20 cellular contexts compared by ENCODE assay signal in genomic region chr14:69863083-69863482, GRCh38. TPM values are rescaled to one million over a fixed set of nuclear protein-coding genes. Genes with fewer than 3 reads are reported as not detected.
A peak's percentile ranks its signal among the peaks of the same experiment; 100 is the strongest.
DNase-seq lines count a peak whose midpoint lies in the region; TF ChIP-seq lines count a peak whose summit lies in the region.
"Had no signal": no experiment of that assay in that cellular context is flagged by ENCODE, and none has a peak within 500 bp of the region (broad histone marks: within the 10 kb centered on the region; RNA-seq: fewer than 3 reads in every experiment).

No MANE protein-coding gene starts in this region.

- peaks cover 5% of the 10 kb centered on the region for H3K27me3 Mint-ChIP-seq in osteocyte (ENCODE audit: unreplicated experiment)
- no peaks in the 10 kb centered on the region for H3K27me3 Mint-ChIP-seq in Caco-2 (ENCODE audit: insufficient read depth, unreplicated experiment)

- H3K9me3 Mint-ChIP-seq in osteocyte (ENCODE audit: unreplicated experiment) (peaks cover 7% of the 10 kb centered on the region), Caco-2 (ENCODE audit: unreplicated experiment) (peaks cover 41% of the 10 kb centered on the region)

- H3K4me1 ChIP-seq in Caco-2: peaks cover 9% of the 10 kb centered on the region
- H3K4me1 ChIP-seq: BLaER1 treated with 17β-estradiol and CSF1 and Interleukin-3, amounts not matched to agents 10 nM and 100 nM had no signal

- H3K4me1 Mint-ChIP-seq in osteocyte (ENCODE audit: unreplicated experiment) (no peaks in the 10 kb centered on the region), Caco-2 (ENCODE audit: low read depth, unreplicated experiment) (no peaks in the 10 kb centered on the region)
- H3K4me1 Mint-ChIP-seq: CD4-positive, alpha-beta memory T cell had no signal

- no peaks in the 10 kb centered on the region for H3K36me3 ChIP-seq in Caco-2 (ENCODE audit: control insufficient read depth, insufficient read depth, low read length)

- H3K4me3 ChIP-seq in fibroblast of pulmonary artery (replicated peaks; ENCODE audit: low read depth, low read length) (no peak overlapping the region), Caco-2 (ENCODE audit: low read depth, low read length) (no peak overlapping the region)
- H3K4me3 ChIP-seq: BLaER1 treated with 17β-estradiol and CSF1 and Interleukin-3, amounts not matched to agents 10 nM and 100 nM had no signal

- DNase-seq in HT1080 (ENCODE audit: low read depth) (peak; percentile 30), SW480 (ENCODE audit: low spot score) (peak; percentile 43), fibroblast of pulmonary artery (ENCODE audit: low read depth) (peak; percentile 2), osteocyte (ENCODE audit: extremely low spot score, unreplicated experiment) (peak; percentile 70), Caco-2 (no peak), NCI-H69 (lab: John Stamatoyannopoulos, UW) (no peak)
- DNase-seq in stimulated activated CD4-positive, alpha-beta T cell treated with anti-CD3 and anti-CD28 coated beads, Interleukin-12 subunit alpha, Interleukin-12 subunit beta, amount 100 ng/mL, for 4 hours: no peak
- DNase-seq: CD4-positive, alpha-beta memory T cell; DMS153; H7; HFFc6; KG1; NCI-H1092 treated with DMSO at 0.1 percent for 48 hours; NCI-H146; NCI-H2029; NCI-H2227 treated with DMSO at 0.1 percent for 48 hours; NCI-H510A; NCI-H748 treated with DMSO at 0.1 percent for 48 hours had no signal

- no TSS peak for BruUV-seq in Caco-2 (replicated peaks; lab: Mats Ljungman, UMichigan)

- TF ChIP-seq CTCF in fibroblast of pulmonary artery (IDR thresholded peaks at IDR 0.05; ENCODE audit: low read length, missing control alignments) (no peak), osteocyte (IDR thresholded peaks at IDR 0.05) (no peak), Caco-2 (IDR thresholded peaks at IDR 0.05; ENCODE audit: insufficient read depth in 1 of 2, low read depth in 1 of 2, low read length in 1 of 2, severe bottlenecking in 1 of 2, unreplicated experiment in 1 of 2) (no peak)

- no peak overlapping the region for H3K4me3 Mint-ChIP-seq in osteocyte (ENCODE audit: unreplicated experiment)
- H3K4me3 Mint-ChIP-seq in Caco-2 (ENCODE audit: unreplicated experiment): no peak overlapping the region
- H3K4me3 Mint-ChIP-seq: CD4-positive, alpha-beta memory T cell; HFFc6 had no signal

- H3K27me3 ChIP-seq in Caco-2 (replicated peaks; ENCODE audit: control insufficient read depth, insufficient read depth, low read length): no peaks in the 10 kb centered on the region
- H3K27me3 ChIP-seq: BLaER1 treated with 17β-estradiol and CSF1 and Interleukin-3, amounts not matched to agents 10 nM and 100 nM had no signal

- intact Hi-C loops in Caco-2 (cut with micrococcal nuclease; ENCODE audit: unreplicated experiment): loop anchor here (5.0 kb wide), 1 partner anchor 46 kb away; no protein-coding TSS in a partner anchor

- H3K36me3 Mint-ChIP-seq in osteocyte (ENCODE audit: unreplicated experiment) (no peaks in the 10 kb centered on the region), Caco-2 (ENCODE audit: insufficient read depth, unreplicated experiment) (peaks cover 2% of the 10 kb centered on the region)
- H3K36me3 Mint-ChIP-seq: CD4-positive, alpha-beta memory T cell had no signal

- H3K9me3 ChIP-seq in Caco-2: no peaks in the 10 kb centered on the region; the same call in 1 of the 2 replicates

- H3K27ac Mint-ChIP-seq in osteocyte (ENCODE audit: unreplicated experiment): no peak overlapping the region
- H3K27ac Mint-ChIP-seq in Caco-2 (ENCODE audit: unreplicated experiment): no peak overlapping the region
- H3K27ac Mint-ChIP-seq: CD4-positive, alpha-beta memory T cell; HFFc6 had no signal

- CTCF ChIA-PET in Caco-2 (lab: Charles Lee): interaction anchor here (0.7 to 1.4 kb wide), 6 partner anchors 10 to 224 kb away, joined by 3 to 26 read pairs (median 4); no protein-coding TSS in a partner anchor

- POLR2A ChIA-PET in Caco-2 (lab: Charles Lee): no interaction called here

RNA-seq across cellular contexts. Expression of gene SMOC1, which starts 16.1 kb away (rescaled TPM):
- 0.97 and 1.5 TPM in 2 replicates for total RNA-seq in HT1080 (2014; rRNA removed; shearing (Covaris generic))
- polyA plus RNA-seq in HT1080 (2015; cell fraction: cytosol; rRNA removed): 8.7 and 15.6 TPM in 2 replicates
- polyA plus RNA-seq in HT1080 (2015; cell fraction: nucleus; rRNA removed): 6.4 and 10.3 TPM in 2 replicates
- total RNA-seq in osteocyte (1.4 and 2.0 TPM in 2 replicates), Caco-2 (2022) (0.12 and 0.14 TPM in 2 replicates)
- total RNA-seq: CD4-positive, alpha-beta memory T cell; G401; HFFc6 had no signal
- polyA plus RNA-seq: CD4-positive, alpha-beta memory T cell had no signal

Comparison
In these comparisons a context has a peak if more than half of its experiments do, and no peak if none do; other contexts are left out.
1. DNase-seq: peak in HT1080 (single experiment), SW480 (single experiment), fibroblast of pulmonary artery (single experiment) and osteocyte (single experiment); none in Caco-2 (0 of 2), stimulated activated CD4-positive, alpha-beta T cell treated with anti-CD3 and anti-CD28 coated beads, Interleukin-12 subunit alpha, Interleukin-12 subunit beta, amount 100 ng/mL, for 4 hours (single experiment) and NCI-H69 (single experiment).